1 cellular context compared by ENCODE assay signal in genomic region chr6:57262901-57263694, GRCh38.
TF ChIP-seq lines count a peak whose summit lies in the region.

No MANE protein-coding gene starts in this region.

TF ChIP-seq in WTC11, 78 proteins besides CTCF, POLR2A, EP300 and RAD21 (continued from another document):
- TF ChIP-seq, protein P1, sequence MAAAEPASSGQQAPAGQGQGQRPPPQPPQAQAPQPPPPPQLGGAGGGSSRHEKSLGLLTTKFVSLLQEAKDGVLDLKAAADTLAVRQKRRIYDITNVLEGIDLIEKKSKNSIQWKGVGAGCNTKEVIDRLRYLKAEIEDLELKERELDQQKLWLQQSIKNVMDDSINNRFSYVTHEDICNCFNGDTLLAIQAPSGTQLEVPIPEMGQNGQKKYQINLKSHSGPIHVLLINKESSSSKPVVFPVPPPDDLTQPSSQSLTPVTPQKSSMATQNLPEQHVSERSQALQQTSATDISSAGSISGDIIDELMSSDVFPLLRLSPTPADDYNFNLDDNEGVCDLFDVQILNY (CRISPR knock-in tag; IDR thresholded peaks at IDR 0.05) = no peak
- TF ChIP-seq SOX15 (CRISPR knock-in tag; IDR thresholded peaks at IDR 0.05) = no peak
- TF ChIP-seq, protein P2, sequence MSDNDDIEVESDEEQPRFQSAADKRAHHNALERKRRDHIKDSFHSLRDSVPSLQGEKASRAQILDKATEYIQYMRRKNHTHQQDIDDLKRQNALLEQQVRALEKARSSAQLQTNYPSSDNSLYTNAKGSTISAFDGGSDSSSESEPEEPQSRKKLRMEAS (CRISPR knock-in tag; IDR thresholded peaks at IDR 0.05) = no peak
- TF ChIP-seq NFATC4 (CRISPR knock-in tag; IDR thresholded peaks at IDR 0.05) = no peak
- TF ChIP-seq TP53 (CRISPR knock-in tag; IDR thresholded peaks at IDR 0.05) = no peak
